11 cellular contexts compared by ENCODE assay signal in genomic region chr7:101411477-101411954, GRCh38. TPM values are rescaled to one million over a fixed set of nuclear protein-coding genes. Genes with fewer than 3 reads are reported as not detected.
A peak's percentile ranks its signal among the peaks of the same experiment; 100 is the strongest.
DNase-seq lines count a peak whose midpoint lies in the region; ATAC-seq, FAIRE-seq and TF ChIP-seq lines count a peak whose summit lies in the region.
"Had no signal": no experiment of that assay in that cellular context is flagged by ENCODE, and none has a peak within 500 bp of the region (broad histone marks: within the 10 kb centered on the region; RNA-seq: fewer than 3 reads in every experiment).

No MANE protein-coding gene starts in this region.

- H3K9me3 ChIP-seq in DOHH2 (ENCODE audit: control insufficient read depth, insufficient read depth, low read length): peaks cover 28% of the 10 kb centered on the region
- H3K9me3 ChIP-seq in astrocyte (ENCODE audit: insufficient read depth, low read depth, low read length): peaks cover 4% of the 10 kb centered on the region

- no peaks in the 10 kb centered on the region for H3F3A ChIP-seq in DOHH2 (ENCODE audit: control insufficient read depth, insufficient read depth)

- peaks cover 16% of the 10 kb centered on the region for H3K9me3 Mint-ChIP-seq in astrocyte (ENCODE audit: unreplicated experiment)
- no peaks in the 10 kb centered on the region for H3K9me3 Mint-ChIP-seq in natural killer cell treated with Interleukin-12 subunit alpha and Interleukin-12 subunit beta and Interleukin-15 and Interleukin-18, amount 100 ng/mL, for 72 hours

- H2AFZ ChIP-seq in astrocyte (ENCODE audit: low read depth, low read length): peak overlapping the region; percentile 4

- H3K27me3 ChIP-seq in DOHH2 (ENCODE audit: control insufficient read depth, low read length) (peaks cover 4% of the 10 kb centered on the region; the same call in 1 of the 2 replicates), astrocyte (ENCODE audit: insufficient read depth, low read length) (peaks cover 10% of the 10 kb centered on the region)

- DNase-seq in NB4 (ENCODE audit: low read depth): peak; percentile 91
- DNase-seq in astrocyte (ENCODE audit: low read depth): no peak
- no peak for DNase-seq in natural killer cell treated with Interleukin-12 subunit alpha and Interleukin-12 subunit beta and Interleukin-15 and Interleukin-18, amount 100 ng/mL, for 72 hours (ENCODE audit: low spot score)
- DNase-seq in activated effector memory CD4-positive, alpha-beta T cell treated with Interleukin-2 at 50 U/mL for 16 hours: no peak
- no peak for DNase-seq in cerebellar cortex (ENCODE audit: low spot score)

- H3K27ac Mint-ChIP-seq in astrocyte (ENCODE audit: unreplicated experiment): peak overlapping the region; percentile 85
- no peak overlapping the region for H3K27ac Mint-ChIP-seq in natural killer cell treated with Interleukin-12 subunit alpha and Interleukin-12 subunit beta and Interleukin-15 and Interleukin-18, amount 100 ng/mL, for 72 hours
- H3K27ac Mint-ChIP-seq: CD4-positive, alpha-beta memory T cell had no signal

- no peaks in the 10 kb centered on the region for H3K9me2 ChIP-seq in DOHH2 (replicated peaks; ENCODE audit: control insufficient read depth, low read length)

- ATAC-seq in natural killer cell treated with Interleukin-12 subunit alpha and Interleukin-12 subunit beta and Interleukin-15 and Interleukin-18, amount 100 ng/mL, for 72 hours: peak; percentile 62 to 69
- ATAC-seq in HG03175 (IDR thresholded peaks at IDR 0.05; ENCODE audit: unreplicated experiment) (no peak), GM18867 (IDR thresholded peaks at IDR 0.05; ENCODE audit: unreplicated experiment) (no peak)

- H3K4me3 ChIP-seq in DOHH2 (ENCODE audit: low read length) (no peak overlapping the region), NB4 (ENCODE audit: low read depth, low read length) (no peak overlapping the region), astrocyte (ENCODE audit: insufficient read depth, low read depth, low read length) (no peak overlapping the region)
- H3K4me3 ChIP-seq: lung had no signal

- TF ChIP-seq CTCF in DOHH2 (IDR thresholded peaks at IDR 0.05; ENCODE audit: low read depth, low read length, poor library complexity, severe bottlenecking) (peak; percentile 57), NB4 (IDR thresholded peaks at IDR 0.05; ENCODE audit: low read depth, low read length) (no peak), astrocyte (IDR thresholded peaks at IDR 0.05; ENCODE audit: insufficient read depth, low read depth, low read length) (no peak)

- no peak for FAIRE-seq in astrocyte (lab: Jason Lieb, UNC)

- H3K4me1 ChIP-seq in DOHH2 (ENCODE audit: control insufficient read depth, low read length): no peaks in the 10 kb centered on the region
- H3K4me1 ChIP-seq in astrocyte (ENCODE audit: insufficient read depth, low read length): no peaks in the 10 kb centered on the region

- H3K79me2 ChIP-seq in DOHH2 (ENCODE audit: control insufficient read depth, low read length) (no peaks in the 10 kb centered on the region), astrocyte (ENCODE audit: insufficient read depth, low read length) (no peaks in the 10 kb centered on the region)

- peaks cover 4% of the 10 kb centered on the region for H3K4me1 Mint-ChIP-seq in astrocyte (ENCODE audit: low read depth, unreplicated experiment)
- H3K4me1 Mint-ChIP-seq in natural killer cell treated with Interleukin-12 subunit alpha and Interleukin-12 subunit beta and Interleukin-15 and Interleukin-18, amount 100 ng/mL, for 72 hours (ENCODE audit: low read depth in 2 of 2): peaks cover 8 to 11% of the 10 kb centered on the region in 2 donors

- TF ChIP-seq POLR2A in NB4 (IDR thresholded peaks at IDR 0.05; ENCODE audit: extremely low read depth, insufficient read length): no peak

- H3K36me3 ChIP-seq in DOHH2 (ENCODE audit: control insufficient read depth, low read length) (no peaks in the 10 kb centered on the region), astrocyte (ENCODE audit: insufficient read depth, low read length) (no peaks in the 10 kb centered on the region)

- peaks cover 38% of the 10 kb centered on the region for H3K27me3 Mint-ChIP-seq in astrocyte (ENCODE audit: low read depth, unreplicated experiment)
- peaks cover 6 to 28% of the 10 kb centered on the region in 2 donors for H3K27me3 Mint-ChIP-seq in natural killer cell treated with Interleukin-12 subunit alpha and Interleukin-12 subunit beta and Interleukin-15 and Interleukin-18, amount 100 ng/mL, for 72 hours

- H3K36me3 Mint-ChIP-seq in astrocyte (ENCODE audit: low read depth, unreplicated experiment): no peaks in the 10 kb centered on the region
- peaks cover 5% of the 10 kb centered on the region for H3K36me3 Mint-ChIP-seq in natural killer cell treated with Interleukin-12 subunit alpha and Interleukin-12 subunit beta and Interleukin-15 and Interleukin-18, amount 100 ng/mL, for 72 hours

- no peak overlapping the region for H3K4me3 Mint-ChIP-seq in astrocyte (ENCODE audit: unreplicated experiment)
- no peak overlapping the region for H3K4me3 Mint-ChIP-seq in natural killer cell treated with Interleukin-12 subunit alpha and Interleukin-12 subunit beta and Interleukin-15 and Interleukin-18, amount 100 ng/mL, for 72 hours

- no peaks in the 10 kb centered on the region for H4K20me1 ChIP-seq in DOHH2 (ENCODE audit: control insufficient read depth, insufficient read depth, low read depth, low read length)
- no peaks in the 10 kb centered on the region for H4K20me1 ChIP-seq in astrocyte (ENCODE audit: insufficient read depth, low read length)

- no peak overlapping the region for H3K4me2 ChIP-seq in DOHH2 (ENCODE audit: low read length)
- H3K4me2 ChIP-seq in astrocyte (ENCODE audit: low read length): no peak overlapping the region

- no peak overlapping the region for H3K9ac ChIP-seq in astrocyte (ENCODE audit: low read length)

- H3K27ac ChIP-seq in DOHH2 (ENCODE audit: low read depth, low read length) (no peak overlapping the region), astrocyte (ENCODE audit: low read depth, low read length) (no peak overlapping the region)

RNA-seq across cellular contexts. Expression of gene COL26A1, which starts 48.8 kb away (rescaled TPM):
- 6.8 and 7.1 TPM in 2 replicates for total RNA-seq in astrocyte
- total RNA-seq in natural killer cell treated with Interleukin-12 subunit alpha and Interleukin-12 subunit beta and Interleukin-15 and Interleukin-18, amount 100 ng/mL, for 72 hours: not detected
- total RNA-seq: CD4-positive, alpha-beta memory T cell; glomerular endothelial cell had no signal

Comparison
In these comparisons a context has a peak if more than half of its experiments do, and no peak if none do; other contexts are left out.
1. ATAC-seq: peak in natural killer cell treated with Interleukin-12 subunit alpha and Interleukin-12 subunit beta and Interleukin-15 and Interleukin-18, amount 100 ng/mL, for 72 hours (2 of 2); none in HG03175 (single experiment) and GM18867 (single experiment).